In genomic region chr13:43369319-43369718, GRCh38 we compare ENCODE assay signal across 28 cellular contexts.
DNase-seq lines count a peak whose midpoint lies in the region; ATAC-seq, FAIRE-seq and TF ChIP-seq lines count a peak whose summit lies in the region.
"Had no signal": no experiment of that assay in that cellular context is flagged by ENCODE, and none has a peak within 500 bp of the region (broad histone marks: within the 10 kb centered on the region; RNA-seq: fewer than 3 reads in every experiment).

No MANE protein-coding gene starts in this region.

- ATAC-seq in effector memory CD8-positive, alpha-beta T cell (replicated peaks), result no peak
- ATAC-seq in gastrocnemius medialis, result peak; percentile 42 to 67
- ATAC-seq in HG02642 (IDR thresholded peaks at IDR 0.05; ENCODE audit: poor library complexity, unreplicated experiment), result no peak
- ATAC-seq in GM18502 (IDR thresholded peaks at IDR 0.05; ENCODE audit: poor library complexity, unreplicated experiment), result no peak
- ATAC-seq: CD8-positive, alpha-beta T cell; Panc1 had no signal

- H3K9me3 ChIP-seq in gastrocnemius medialis, result no peaks in the 10 kb centered on the region
- H3K9me3 ChIP-seq: Caco-2, HAP-1 had no signal

- no peak for DNase-seq in activated CD4-positive, alpha-beta T cell treated with anti-CD3 and anti-CD28 coated beads, Interleukin-2, amount 10 ng/mL, durations not matched to agents 7 days and 5 days
- DNase-seq in activated CD4-positive, alpha-beta T cell treated with anti-CD3 and anti-CD28 coated beads for 48 hours, result no peak
- no peak for DNase-seq in GM19239 (ENCODE audit: insufficient read length, low spot score)
- no peak for DNase-seq in effector memory CD8-positive, alpha-beta T cell
- DNase-seq in gastrocnemius medialis, result no peak
- DNase-seq in foreskin melanocyte, result no peak
- DNase-seq: 8988T; ACHN; Caco-2; CD8-positive, alpha-beta T cell; GOT3; HFFc6; KG1; NCI-H1092; NCI-H1417 treated with DMSO at 0.1 percent for 48 hours; NCI-H1694 treated with DMSO at 0.1 percent for 48 hours; NCI-H2081 treated with DMSO at 0.1 percent for 48 hours; NCI-H2171; NCI-H226; NCI-H510A; NCI-H69; SHP77 treated with DMSO at 0.1 percent for 48 hours had no signal

- H3K4me1 ChIP-seq in gastrocnemius medialis, result peaks cover 48 to 49% of the 10 kb centered on the region in 2 donors

- in situ Hi-C loops in gastrocnemius medialis (cut with MboI; ENCODE audit: low sequenced_read_pairs in 4 of 4), result no loop called here

- H3K9me3 Mint-ChIP-seq in activated CD4-positive, alpha-beta T cell treated with anti-CD3 and anti-CD28 coated beads, Interleukin-2, amount 10 ng/mL, durations not matched to agents 7 days and 5 days, result no peaks in the 10 kb centered on the region
- H3K9me3 Mint-ChIP-seq in effector memory CD8-positive, alpha-beta T cell, result no peaks in the 10 kb centered on the region
- H3K9me3 Mint-ChIP-seq: CD8-positive, alpha-beta T cell; HFFc6 had no signal

- H3K36me3 ChIP-seq in gastrocnemius medialis, result no peaks in the 10 kb centered on the region
- H3K36me3 ChIP-seq: HAP-1 had no signal

- peak overlapping the region; percentile 90 for H3K27ac Mint-ChIP-seq in activated CD4-positive, alpha-beta T cell treated with anti-CD3 and anti-CD28 coated beads, Interleukin-2, amount 10 ng/mL, durations not matched to agents 7 days and 5 days
- peak overlapping the region; percentile 20 to 46 for H3K27ac Mint-ChIP-seq in effector memory CD8-positive, alpha-beta T cell
- H3K27ac Mint-ChIP-seq: CD8-positive, alpha-beta T cell; HFFc6 had no signal

- no peak overlapping the region for H3K4me3 Mint-ChIP-seq in activated CD4-positive, alpha-beta T cell treated with anti-CD3 and anti-CD28 coated beads, Interleukin-2, amount 10 ng/mL, durations not matched to agents 7 days and 5 days
- H3K4me3 Mint-ChIP-seq in effector memory CD8-positive, alpha-beta T cell, result no peak overlapping the region
- H3K4me3 Mint-ChIP-seq: CD8-positive, alpha-beta T cell; HFFc6 had no signal

- H3K27me3 Mint-ChIP-seq in activated CD4-positive, alpha-beta T cell treated with anti-CD3 and anti-CD28 coated beads, Interleukin-2, amount 10 ng/mL, durations not matched to agents 7 days and 5 days, result peaks cover 2% of the 10 kb centered on the region
- H3K27me3 Mint-ChIP-seq in effector memory CD8-positive, alpha-beta T cell, result peaks cover 11 to 13% of the 10 kb centered on the region in 2 donors

- peaks cover 32% of the 10 kb centered on the region for H3K4me1 Mint-ChIP-seq in activated CD4-positive, alpha-beta T cell treated with anti-CD3 and anti-CD28 coated beads, Interleukin-2, amount 10 ng/mL, durations not matched to agents 7 days and 5 days
- peaks cover 9 to 11% of the 10 kb centered on the region in 2 donors for H3K4me1 Mint-ChIP-seq in effector memory CD8-positive, alpha-beta T cell (ENCODE audit: low read depth in 2 of 2)

- CTCF ChIA-PET in activated CD4-positive, alpha-beta T cell treated with anti-CD3 and anti-CD28 coated beads, Interleukin-2, amount 10 ng/mL, durations not matched to agents 7 days and 5 days (lab: Charles Lee), result interaction anchor here (0.8 kb wide), 1 partner anchor 22 kb away, joined by 3 read pairs; no protein-coding TSS in a partner anchor

- TF ChIP-seq POLR2A in gastrocnemius medialis (IDR thresholded peaks at IDR 0.05), result no peak

- no peak overlapping the region for H3K4me3 ChIP-seq in gastrocnemius medialis
- H3K4me3 ChIP-seq: HAP-1 had no signal

- TF ChIP-seq CTCF in gastrocnemius medialis (IDR thresholded peaks at IDR 0.05 in 4 of 5, conservative IDR thresholded peaks at IDR 0.05 in 1 of 5), result no peak

- FAIRE-seq in GM19239 (lab: Jason Lieb, UNC), result peak; percentile 18
- FAIRE-seq: G401.6 had no signal

- POLR2A ChIA-PET in activated CD4-positive, alpha-beta T cell treated with anti-CD3 and anti-CD28 coated beads, Interleukin-2, amount 10 ng/mL, durations not matched to agents 7 days and 5 days (lab: Charles Lee), result no interaction called here

- H3K27ac ChIP-seq in gastrocnemius medialis, result no peak overlapping the region
- H3K27ac ChIP-seq: RWPE1 had no signal

- intact Hi-C loops in gastrocnemius medialis (cut with DNase I; ENCODE audit: low total_unique reads), result loop anchor here (5.0 to 10.0 kb wide), 2 partner anchors 37 to 145 kb away; no protein-coding TSS in a partner anchor

- H3K36me3 Mint-ChIP-seq in activated CD4-positive, alpha-beta T cell treated with anti-CD3 and anti-CD28 coated beads, Interleukin-2, amount 10 ng/mL, durations not matched to agents 7 days and 5 days (ENCODE audit: low read depth), result peaks cover 6% of the 10 kb centered on the region
- H3K36me3 Mint-ChIP-seq in effector memory CD8-positive, alpha-beta T cell (ENCODE audit: insufficient read depth), result peaks cover 6% of the 10 kb centered on the region
- H3K36me3 Mint-ChIP-seq: CD8-positive, alpha-beta T cell had no signal

- no peaks in the 10 kb centered on the region for H3K27me3 ChIP-seq in gastrocnemius medialis

Comparison
In these comparisons a context has a peak if more than half of its experiments do, and no peak if none do; other contexts are left out.
1. ATAC-seq: peak in gastrocnemius medialis (2 of 2); none in effector memory CD8-positive, alpha-beta T cell (single experiment), HG02642 (single experiment) and GM18502 (single experiment).